23 cellular contexts compared by ENCODE assay signal in genomic region chr2:3148716-3149115, GRCh38.
"Had no signal": no experiment of that assay in that cellular context is flagged by ENCODE, and none has a peak within 500 bp of the region (broad histone marks: within the 10 kb centered on the region; RNA-seq: fewer than 3 reads in every experiment).

No MANE protein-coding gene starts in this region.

- H3K27ac ChIP-seq: epithelial cell of prostate, gastroesophageal sphincter, parathyroid adenoma, right lobe of liver, thoracic aorta had no signal

- ATAC-seq: activated CD4-positive, alpha-beta T cell treated with anti-CD3 and anti-CD28 coated beads for 36 hours; activated T-cell treated with anti-CD3 and anti-CD28 coated beads, Interleukin-2, amount 50 U/mL, for 4 hours; gastroesophageal sphincter; left ventricle myocardium superior; right lobe of liver; WTC11 had no signal

- H3K27me3 Mint-ChIP-seq: activated CD4-positive, alpha-beta T cell treated with anti-CD3 and anti-CD28 coated beads for 36 hours; natural killer cell treated with Interleukin-12 subunit alpha and Interleukin-12 subunit beta and Interleukin-15 and Interleukin-18, amount 100 ng/mL, for 72 hours had no signal

- H2AFZ ChIP-seq: parathyroid adenoma had no signal

- H3K4me3 ChIP-seq: gastroesophageal sphincter, right lobe of liver, thoracic aorta had no signal

- DNase-seq: activated CD4-positive, alpha-beta T cell treated with anti-CD3 and anti-CD28 coated beads for 36 hours; activated CD4-positive, alpha-beta T cell treated with anti-CD3 and anti-CD28 coated beads, Interleukin-2, amount 50 U/mL, for 48 hours; activated CD8-positive, alpha-beta memory T cell treated with anti-CD3 and anti-CD28 coated beads, Interleukin-2, amount 50 U/mL, for 48 hours; activated effector memory CD4-positive, alpha-beta T cell treated with Interleukin-2 at 50 U/mL for 16 hours; activated naive CD4-positive, alpha-beta T cell treated with anti-CD3 and anti-CD28 coated beads for 36 hours; activated T-cell treated with anti-CD3 and anti-CD28 coated beads, Interleukin-2, amount 50 U/mL, for 4 hours; amygdala; cerebellar nuclear complex; cortex of kidney; head of caudate nucleus; hypothalamus; left ventricle myocardium superior; nucleus accumbens; right lobe of liver; small intestine; stimulated activated naive CD4-positive, alpha-beta T cell had no signal

- H3K27ac Mint-ChIP-seq: activated CD4-positive, alpha-beta T cell treated with anti-CD3 and anti-CD28 coated beads for 36 hours; activated naive CD4-positive, alpha-beta T cell treated with anti-CD3 and anti-CD28 coated beads for 36 hours; type B pancreatic cell had no signal

- H3K79me2 ChIP-seq: parathyroid adenoma had no signal

- H3K27me3 ChIP-seq: right lobe of liver had no signal

- H3K9me3 Mint-ChIP-seq: activated T-cell treated with anti-CD3 and anti-CD28 coated beads, Interleukin-2, amount 50 U/mL, for 4 hours; natural killer cell treated with Interleukin-12 subunit alpha and Interleukin-12 subunit beta and Interleukin-15 and Interleukin-18, amount 100 ng/mL, for 72 hours had no signal

- H3K4me3 Mint-ChIP-seq: activated CD4-positive, alpha-beta T cell treated with anti-CD3 and anti-CD28 coated beads for 36 hours; activated naive CD4-positive, alpha-beta T cell treated with anti-CD3 and anti-CD28 coated beads for 36 hours; activated T-cell treated with anti-CD3 and anti-CD28 coated beads, Interleukin-2, amount 50 U/mL, for 4 hours; natural killer cell treated with Interleukin-12 subunit alpha and Interleukin-12 subunit beta and Interleukin-15 and Interleukin-18, amount 100 ng/mL, for 72 hours; type B pancreatic cell; WTC11 had no signal

- H3K4me1 ChIP-seq: gastroesophageal sphincter, parathyroid adenoma, right lobe of liver had no signal

- H3K4me1 Mint-ChIP-seq: activated CD4-positive, alpha-beta T cell treated with anti-CD3 and anti-CD28 coated beads for 36 hours had no signal

- H3K9me3 ChIP-seq: right lobe of liver, thoracic aorta had no signal

- H3K36me3 ChIP-seq: right lobe of liver, thoracic aorta had no signal
